ENCODE assay signal across 1 cellular context in the genomic region with DNA sequence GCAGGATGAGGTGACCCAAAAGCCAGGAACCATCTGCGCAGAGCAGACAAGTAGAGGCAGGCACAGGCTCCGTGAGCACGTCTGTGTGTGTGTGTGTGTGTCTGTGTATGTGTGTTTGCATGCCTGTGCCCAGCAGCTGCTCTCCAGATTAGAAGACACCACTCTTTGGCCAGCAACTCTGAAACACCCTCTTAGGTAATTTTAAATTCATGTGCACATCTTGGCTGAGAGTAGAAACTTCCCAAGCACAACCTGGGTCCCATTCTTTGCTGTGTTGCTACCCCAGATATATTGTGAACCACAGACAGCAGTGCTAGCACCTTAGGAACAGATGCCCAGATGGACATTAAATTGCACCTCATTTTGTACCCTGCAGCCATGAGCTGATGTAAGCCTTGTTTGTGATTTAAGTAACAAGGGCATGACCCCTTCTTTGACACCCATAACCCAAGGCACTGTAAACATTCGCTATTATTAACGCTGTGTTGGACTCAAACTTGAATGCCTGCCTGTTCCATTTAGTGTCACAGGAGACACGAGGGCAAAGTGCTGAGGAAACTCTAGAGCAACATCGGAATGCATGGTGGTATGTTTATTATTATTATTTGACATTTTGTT.
TF ChIP-seq lines count a peak whose summit lies in the region.

A gene (minus strand): TSS at position 89 of the 618 bp plus-strand sequence.

TF ChIP-seq in IMR-90, 13 proteins besides CTCF, POLR2A, EP300 and RAD21:
- TF ChIP-seq FOS (IDR thresholded peaks at IDR 0.05; ENCODE audit: low read depth, low read length): no peak
- TF ChIP-seq RFX5 (IDR thresholded peaks at IDR 0.05; ENCODE audit: low read depth, low read length): no peak
- no peak for TF ChIP-seq CEBPB (IDR thresholded peaks at IDR 0.05; ENCODE audit: low read depth, low read length)
- no peak for TF ChIP-seq MAFK (IDR thresholded peaks at IDR 0.05; ENCODE audit: low read depth, low read length)
- no peak for TF ChIP-seq RCOR1 (IDR thresholded peaks at IDR 0.05; ENCODE audit: insufficient replicate concordance, low read length)
- no peak for TF ChIP-seq CHD1 (IDR thresholded peaks at IDR 0.05; ENCODE audit: low read depth, low read length)
- TF ChIP-seq, protein P1, sequence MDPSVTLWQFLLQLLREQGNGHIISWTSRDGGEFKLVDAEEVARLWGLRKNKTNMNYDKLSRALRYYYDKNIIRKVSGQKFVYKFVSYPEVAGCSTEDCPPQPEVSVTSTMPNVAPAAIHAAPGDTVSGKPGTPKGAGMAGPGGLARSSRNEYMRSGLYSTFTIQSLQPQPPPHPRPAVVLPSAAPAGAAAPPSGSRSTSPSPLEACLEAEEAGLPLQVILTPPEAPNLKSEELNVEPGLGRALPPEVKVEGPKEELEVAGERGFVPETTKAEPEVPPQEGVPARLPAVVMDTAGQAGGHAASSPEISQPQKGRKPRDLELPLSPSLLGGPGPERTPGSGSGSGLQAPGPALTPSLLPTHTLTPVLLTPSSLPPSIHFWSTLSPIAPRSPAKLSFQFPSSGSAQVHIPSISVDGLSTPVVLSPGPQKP (IDR thresholded peaks at IDR 0.05; ENCODE audit: borderline replicate concordance, low read depth, low read length): no peak
- TF ChIP-seq MAZ (IDR thresholded peaks at IDR 0.05; ENCODE audit: borderline replicate concordance, low read depth, low read length): no peak
- no peak for TF ChIP-seq NFE2L2 (IDR thresholded peaks at IDR 0.05; ENCODE audit: low read depth, low read length)
- TF ChIP-seq, protein P2, sequence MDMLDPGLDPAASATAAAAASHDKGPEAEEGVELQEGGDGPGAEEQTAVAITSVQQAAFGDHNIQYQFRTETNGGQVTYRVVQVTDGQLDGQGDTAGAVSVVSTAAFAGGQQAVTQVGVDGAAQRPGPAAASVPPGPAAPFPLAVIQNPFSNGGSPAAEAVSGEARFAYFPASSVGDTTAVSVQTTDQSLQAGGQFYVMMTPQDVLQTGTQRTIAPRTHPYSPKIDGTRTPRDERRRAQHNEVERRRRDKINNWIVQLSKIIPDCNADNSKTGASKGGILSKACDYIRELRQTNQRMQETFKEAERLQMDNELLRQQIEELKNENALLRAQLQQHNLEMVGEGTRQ (IDR thresholded peaks at IDR 0.05; ENCODE audit: low read depth, low read length): no peak
- no peak for TF ChIP-seq SMC3 (IDR thresholded peaks at IDR 0.05; ENCODE audit: low read depth, low read length)
- no peak for TF ChIP-seq BHLHE40 (IDR thresholded peaks at IDR 0.05; ENCODE audit: low read depth, low read length)
- no peak for TF ChIP-seq MXI1 (IDR thresholded peaks at IDR 0.05; ENCODE audit: borderline replicate concordance, low read depth, low read length)
TF ChIP-seq in IMR-90: peak in this region for 0.
